Comparison of ENCODE assay signal across 34 cellular contexts in the genomic region with DNA sequence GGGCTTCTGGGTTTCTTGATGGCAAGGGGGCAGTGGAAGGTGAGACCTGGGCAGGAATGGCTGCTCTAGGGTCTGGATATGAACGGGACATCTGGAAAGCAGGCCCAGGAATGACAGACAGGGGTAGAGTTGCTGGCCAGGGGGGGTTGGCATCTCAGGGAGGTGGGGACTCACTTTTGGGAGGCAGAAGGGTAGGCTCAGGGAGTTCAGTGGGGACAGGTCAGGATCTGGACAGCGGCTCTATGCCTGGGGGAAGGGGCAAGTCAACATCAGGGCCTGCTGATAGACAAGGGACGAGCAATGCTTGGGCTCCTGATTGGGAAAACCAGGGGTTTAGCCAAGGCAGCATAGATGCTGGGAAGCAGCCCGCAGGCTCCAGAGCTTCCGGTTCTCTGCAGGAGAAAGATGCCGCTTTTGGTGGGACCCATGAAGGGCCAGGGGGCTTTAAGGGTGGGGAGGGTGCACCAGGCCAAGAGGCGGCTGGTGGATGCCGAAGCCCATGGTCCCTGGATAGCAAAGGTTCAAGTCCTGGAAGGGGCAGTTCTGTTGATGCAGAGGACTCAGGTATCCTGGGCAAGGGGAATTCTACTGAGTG. TPM values are rescaled to one million over a fixed set of nuclear protein-coding genes. Genes with fewer than 3 reads are reported as not detected.
"Had no signal": no experiment of that assay in that cellular context is flagged by ENCODE, and none has a peak within 500 bp of the region (broad histone marks: within the 10 kb centered on the region; RNA-seq: fewer than 3 reads in every experiment).

No MANE protein-coding gene starts in this region.

- DNase-seq: activated CD4-positive, alpha-beta memory T cell treated with anti-CD3 and anti-CD28 coated beads for 36 hours; activated CD4-positive, alpha-beta T cell treated with anti-CD3 and anti-CD28 coated beads, Interleukin-2, amount 10 ng/mL, durations not matched to agents 24 days and 14 days; activated CD8-positive, alpha-beta memory T cell treated with anti-CD3 and anti-CD28 coated beads, Interleukin-2, amount 50 U/mL, for 4 hours; activated naive CD4-positive, alpha-beta T cell treated with Interleukin-2 at 50 U/mL for 16 hours; activated naive CD8-positive, alpha-beta T cell treated with anti-CD3 and anti-CD28 coated beads for 36 hours; activated T-cell treated with anti-CD3 and anti-CD28 coated beads, Interleukin-2, amount 50 U/mL, for 4 hours; brain microvascular endothelial cell; caudate nucleus; cortex of kidney; effector memory CD8-positive, alpha-beta T cell; erythroblast; kidney glomerular epithelial cell; left ventricle myocardium inferior; stimulated activated CD4-positive, alpha-beta T cell treated with anti-CD3 and anti-CD28 coated beads, Interleukin-4, amount 100 ng/mL, for 24 hours; T-helper 1 cell had no signal

- H3K27ac ChIP-seq: adrenal gland, ascending aorta, brain microvascular endothelial cell, gastroesophageal sphincter, left ventricle myocardium inferior, neutrophil, right lobe of liver, skin epidermis, vagina had no signal

- H3K4me3 Mint-ChIP-seq: activated CD4-positive, alpha-beta memory T cell treated with anti-CD3 and anti-CD28 coated beads for 36 hours; activated CD4-positive, alpha-beta T cell treated with anti-CD3 and anti-CD28 coated beads, Interleukin-2, amount 10 ng/mL, durations not matched to agents 24 days and 14 days; activated naive CD8-positive, alpha-beta T cell treated with anti-CD3 and anti-CD28 coated beads for 36 hours; activated T-cell treated with anti-CD3 and anti-CD28 coated beads, Interleukin-2, amount 50 U/mL, for 4 hours; activated T-helper 17 cell treated with anti-CD3 and anti-CD28 coated beads, Interleukin-2, amount 50 U/mL, for 72 hours; effector memory CD8-positive, alpha-beta T cell; nephron; stimulated activated effector memory CD8-positive, alpha-beta T cell treated with anti-CD3 and anti-CD28 coated beads, Interleukin-12 subunit alpha, Interleukin-12 subunit beta, amount 100 ng/mL, for 72 hours; stimulated activated naive CD8-positive, alpha-beta T cell treated with anti-CD3 and anti-CD28 coated beads, Interleukin-15, Interleukin-2, amounts not matched to agents 100 ng/mL and 50 ng/mL, for 24 hours; T-helper 2 cell treated with Interferon-gamma antibody and Interleukin-4, amounts not matched to agents 5 μg/mL and 100 μg/mL, for 36 hours; type B pancreatic cell had no signal

- H3K4me1 ChIP-seq: ascending aorta, gastroesophageal sphincter, left ventricle myocardium inferior, right lobe of liver, vagina had no signal

- H3K4me1 Mint-ChIP-seq: activated CD4-positive, alpha-beta T cell treated with anti-CD3 and anti-CD28 coated beads, Interleukin-2, amount 10 ng/mL, durations not matched to agents 24 days and 14 days; activated naive CD8-positive, alpha-beta T cell treated with anti-CD3 and anti-CD28 coated beads for 36 hours; activated T-helper 17 cell treated with anti-CD3 and anti-CD28 coated beads, Interleukin-2, amount 50 U/mL, for 72 hours; stimulated activated effector memory CD8-positive, alpha-beta T cell treated with anti-CD3 and anti-CD28 coated beads, Interleukin-12 subunit alpha, Interleukin-12 subunit beta, amount 100 ng/mL, for 72 hours had no signal

- H3K4me3 ChIP-seq: adrenal gland, ascending aorta, gastroesophageal sphincter, left ventricle myocardium inferior, right lobe of liver, skin epidermis, vagina had no signal

- H3K27me3 ChIP-seq: adrenal gland, ascending aorta, brain microvascular endothelial cell, gastroesophageal sphincter, right lobe of liver, vagina had no signal

- H3K27ac Mint-ChIP-seq: activated CD4-positive, alpha-beta memory T cell treated with anti-CD3 and anti-CD28 coated beads for 36 hours; activated CD4-positive, alpha-beta T cell treated with anti-CD3 and anti-CD28 coated beads, Interleukin-2, amount 10 ng/mL, durations not matched to agents 24 days and 14 days; activated naive CD8-positive, alpha-beta T cell treated with anti-CD3 and anti-CD28 coated beads for 36 hours; effector memory CD8-positive, alpha-beta T cell; nephron; progenitor cell of endocrine pancreas; stimulated activated effector memory CD8-positive, alpha-beta T cell treated with anti-CD3 and anti-CD28 coated beads, Interleukin-12 subunit alpha, Interleukin-12 subunit beta, amount 100 ng/mL, for 72 hours; stimulated activated naive CD8-positive, alpha-beta T cell treated with anti-CD3 and anti-CD28 coated beads, Interleukin-15, Interleukin-2, amounts not matched to agents 100 ng/mL and 50 ng/mL, for 24 hours; T-helper 2 cell treated with Interferon-gamma antibody and Interleukin-4, amounts not matched to agents 5 μg/mL and 100 μg/mL, for 36 hours; type B pancreatic cell had no signal

- H3K9me3 ChIP-seq: adrenal gland, ascending aorta, gastroesophageal sphincter, left ventricle myocardium inferior, neutrophil, right lobe of liver, vagina had no signal

- ATAC-seq: activated CD4-positive, CD25-positive, alpha-beta regulatory T cell treated with anti-CD3 and anti-CD28 coated beads, Interleukin-2, amount 50 U/mL, for 24 hours; activated T-cell treated with anti-CD3 and anti-CD28 coated beads, Interleukin-2, amount 50 U/mL, for 4 hours; activated T-helper 17 cell treated with anti-CD3 and anti-CD28 coated beads, Interleukin-2, amount 50 U/mL, for 72 hours; effector memory CD8-positive, alpha-beta T cell; gastroesophageal sphincter; right lobe of liver; stimulated activated effector memory CD8-positive, alpha-beta T cell treated with anti-CD3 and anti-CD28 coated beads, Interleukin-12 subunit alpha, Interleukin-12 subunit beta, amount 100 ng/mL, for 72 hours had no signal

- H3K9me3 Mint-ChIP-seq: activated CD4-positive, alpha-beta memory T cell treated with anti-CD3 and anti-CD28 coated beads for 36 hours; activated CD4-positive, alpha-beta T cell treated with anti-CD3 and anti-CD28 coated beads, Interleukin-2, amount 10 ng/mL, durations not matched to agents 24 days and 14 days; activated naive CD8-positive, alpha-beta T cell treated with anti-CD3 and anti-CD28 coated beads for 36 hours; activated T-cell treated with anti-CD3 and anti-CD28 coated beads, Interleukin-2, amount 50 U/mL, for 4 hours; activated T-helper 17 cell treated with anti-CD3 and anti-CD28 coated beads, Interleukin-2, amount 50 U/mL, for 72 hours; effector memory CD8-positive, alpha-beta T cell; nephron; stimulated activated effector memory CD8-positive, alpha-beta T cell treated with anti-CD3 and anti-CD28 coated beads, Interleukin-12 subunit alpha, Interleukin-12 subunit beta, amount 100 ng/mL, for 72 hours; stimulated activated naive CD8-positive, alpha-beta T cell treated with anti-CD3 and anti-CD28 coated beads, Interleukin-15, Interleukin-2, amounts not matched to agents 100 ng/mL and 50 ng/mL, for 24 hours; T-helper 2 cell treated with Interferon-gamma antibody and Interleukin-4, amounts not matched to agents 5 μg/mL and 100 μg/mL, for 36 hours; type B pancreatic cell had no signal

- H3K36me3 ChIP-seq: adrenal gland, ascending aorta, brain microvascular endothelial cell, gastroesophageal sphincter, left ventricle myocardium inferior, neutrophil, right lobe of liver, vagina had no signal

- H3K36me3 Mint-ChIP-seq: activated CD4-positive, alpha-beta memory T cell treated with anti-CD3 and anti-CD28 coated beads for 36 hours; activated naive CD8-positive, alpha-beta T cell treated with anti-CD3 and anti-CD28 coated beads for 36 hours; stimulated activated effector memory CD8-positive, alpha-beta T cell treated with anti-CD3 and anti-CD28 coated beads, Interleukin-12 subunit alpha, Interleukin-12 subunit beta, amount 100 ng/mL, for 72 hours; type B pancreatic cell had no signal

RNA-seq across cellular contexts. Expression of gene IGFN1, which starts 21.9 kb away (rescaled TPM):
- total RNA-seq: activated CD4-positive, alpha-beta memory T cell treated with anti-CD3 and anti-CD28 coated beads for 36 hours; activated CD4-positive, alpha-beta T cell treated with anti-CD3 and anti-CD28 coated beads, Interleukin-2, amount 10 ng/mL, durations not matched to agents 24 days and 14 days; activated CD8-positive, alpha-beta memory T cell treated with anti-CD3 and anti-CD28 coated beads for 36 hours; activated naive CD8-positive, alpha-beta T cell treated with anti-CD3 and anti-CD28 coated beads for 36 hours; activated T-cell treated with anti-CD3 and anti-CD28 coated beads, Interleukin-2, amount 50 U/mL, for 4 hours; ascending aorta; gastroesophageal sphincter; left ventricle myocardium inferior; lung microvascular endothelial cell; subcutaneous adipose tissue; vagina had no signal
- polyA plus RNA-seq: fibroblast of lung had no signal
